ENCODE assay signal across 18 cellular contexts in the genomic region with DNA sequence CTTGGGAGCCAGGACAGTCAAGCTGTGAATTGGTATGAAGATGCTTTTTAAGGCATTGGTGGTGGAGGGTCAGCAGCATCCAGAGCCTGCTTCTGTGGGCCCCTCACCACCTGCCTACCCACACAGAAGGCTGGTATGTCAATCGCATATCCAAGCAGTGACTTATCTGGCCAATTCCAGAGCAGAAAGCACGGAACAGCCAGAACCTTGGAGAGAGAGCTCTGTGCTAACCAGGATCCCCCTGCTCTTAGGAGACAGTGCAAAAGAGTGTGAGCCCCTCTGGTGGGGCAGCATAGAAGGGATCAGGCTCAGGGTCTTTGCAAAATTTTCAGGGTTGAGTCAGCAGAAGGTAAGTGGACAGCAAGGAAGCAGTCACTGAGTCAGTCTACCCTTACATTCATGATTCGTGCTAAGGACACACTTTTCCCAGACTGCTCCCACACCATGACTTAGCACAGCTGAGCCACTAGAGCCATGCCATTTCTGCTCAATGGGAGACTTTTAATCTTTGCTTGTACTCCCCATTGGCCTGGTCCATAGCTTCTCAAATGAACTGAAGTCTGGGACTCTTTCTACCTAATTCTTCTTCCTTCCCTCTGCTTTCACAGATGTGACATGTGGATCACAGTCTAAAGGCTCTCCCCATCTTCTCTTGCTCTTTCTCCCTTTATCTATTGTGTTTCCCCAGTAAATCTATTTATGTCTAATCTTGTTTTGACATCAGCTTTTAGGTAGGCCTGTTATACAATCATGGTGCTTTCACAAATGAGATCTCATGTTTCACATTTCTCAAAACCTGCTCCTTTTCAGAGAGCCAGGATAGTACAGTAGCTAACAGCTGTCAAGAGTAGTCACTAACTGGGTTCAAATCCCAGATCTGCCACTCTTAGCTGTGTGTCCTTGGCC. TPM values are rescaled to one million over a fixed set of nuclear protein-coding genes. Genes with fewer than 3 reads are reported as not detected.
DNase-seq lines count a peak whose midpoint lies in the region; ATAC-seq, FAIRE-seq and TF ChIP-seq lines count a peak whose summit lies in the region.
"Had no signal": no experiment of that assay in that cellular context is flagged by ENCODE, and none has a peak within 500 bp of the region (broad histone marks: within the 10 kb centered on the region; RNA-seq: fewer than 3 reads in every experiment).

No MANE protein-coding gene starts in this region.

- no peaks in the 10 kb centered on the region for H3F3A ChIP-seq in PC-3 (ENCODE audit: low read length, unreplicated experiment)

- peak; percentile 58 for FAIRE-seq in bronchial epithelial cell (lab: Jason Lieb, UNC)
- no peak for FAIRE-seq in urothelium cell line (lab: Jason Lieb, UNC)
- FAIRE-seq: RCC 7860 had no signal

- H3K4me1 ChIP-seq in PC-3 (ENCODE audit: insufficient read depth, low read length): peaks cover 5% of the 10 kb centered on the region; the same call in 1 of the 2 replicates

- DNase-seq in HT1080 (ENCODE audit: low read depth) (peak; percentile 32), PC-3 (no peak), bronchial epithelial cell (ENCODE audit: low read depth) (peak; percentile 45), renal cortical epithelial cell (ENCODE audit: low read depth) (peak; percentile 3), NAMALWA (ENCODE audit: low spot score) (no peak), urothelium cell line (ENCODE audit: low spot score) (no peak)
- DNase-seq: ACHN, AML-193, EL, HCEC 1CT, NCI-H1436, NCI-H2029, NCI-H510A treated with DMSO at 0.1 percent for 48 hours, SHP77 had no signal

- ATAC-seq in PC-3: peak; percentile 20; the same call in 1 of the 2 replicates
- no peak for ATAC-seq in GM19324 (IDR thresholded peaks at IDR 0.05; ENCODE audit: low FRiP score, unreplicated experiment)

- no peak overlapping the region for H2AFZ ChIP-seq in PC-3 (ENCODE audit: low read length)

- POLR2A ChIA-PET in PC-3 (lab: Charles Lee; ENCODE audit: unreplicated experiment): no interaction called here

- H3K27ac ChIP-seq in PC-3 (ENCODE audit: low read length): no peak overlapping the region
- H3K27ac ChIP-seq: HL-60 had no signal

- H3K9ac ChIP-seq in PC-3 (ENCODE audit: low read length): no peak overlapping the region

- BruUV-seq in PC-3 (replicated peaks; lab: Mats Ljungman, UMichigan): no TSS peak

- no peaks in the 10 kb centered on the region for H3K36me3 ChIP-seq in PC-3 (ENCODE audit: low read depth, low read length)
- no peaks in the 10 kb centered on the region for H3K36me3 ChIP-seq in bronchial epithelial cell (ENCODE audit: control insufficient read depth, insufficient read depth, low read length)

- H3K79me2 ChIP-seq in PC-3 (ENCODE audit: low read length): no peaks in the 10 kb centered on the region

- intact Hi-C loops in PC-3 (cut with micrococcal nuclease): no loop called here

- no peak overlapping the region for H3K4me2 ChIP-seq in PC-3 (ENCODE audit: low read length)

- H3K9me2 ChIP-seq in PC-3 (replicated peaks; ENCODE audit: low read length): no peaks in the 10 kb centered on the region

- TF ChIP-seq CTCF in PC-3 (conservative IDR thresholded peaks at IDR 0.05; ENCODE audit: low read depth, low read length) (no peak), bronchial epithelial cell (IDR thresholded peaks at IDR 0.05; ENCODE audit: insufficient read depth, low read length, severe bottlenecking) (no peak)

- CTCF ChIA-PET in PC-3 (lab: Charles Lee): no interaction called here

- H4K20me1 ChIP-seq in PC-3 (ENCODE audit: low read length): no peaks in the 10 kb centered on the region

- no peaks in the 10 kb centered on the region for H3K9me3 ChIP-seq in PC-3 (ENCODE audit: low read length)

- H3K27me3 ChIP-seq in PC-3 (ENCODE audit: low read length) (no peaks in the 10 kb centered on the region), bronchial epithelial cell (ENCODE audit: control insufficient read depth, insufficient read depth, low read length) (no peaks in the 10 kb centered on the region)

- H3K4me3 ChIP-seq in PC-3 (ENCODE audit: low read length): no peak overlapping the region
- no peak overlapping the region for H3K4me3 ChIP-seq in bronchial epithelial cell (ENCODE audit: low read depth, low read length)

RNA-seq across cellular contexts. Expression of gene MORF4L2, which starts 20.0 kb away (rescaled TPM):
- total RNA-seq in HT1080 (2014; rRNA removed; shearing (Covaris generic)): 397 and 471 TPM in 2 replicates
- 455 and 600 TPM in 2 replicates for polyA plus RNA-seq in HT1080 (2015; cell fraction: cytosol; rRNA removed)
- 722 and 851 TPM in 2 replicates for polyA plus RNA-seq in HT1080 (2015; cell fraction: nucleus; rRNA removed)
- total RNA-seq in PC-3 (2014; rRNA removed): 349 and 414 TPM in 2 replicates
- total RNA-seq in bronchial epithelial cell: 414 and 422 TPM in 2 replicates
- 614 and 1,078 TPM in 2 replicates for total RNA-seq in renal cortical epithelial cell

RNA-seq across cellular contexts. Expression of gene TCEAL1, which starts 37.7 kb away (rescaled TPM):
- total RNA-seq in HT1080 (2014; rRNA removed; shearing (Covaris generic)): 21.9 and 33.4 TPM in 2 replicates
- polyA plus RNA-seq in HT1080 (2015; cell fraction: cytosol; rRNA removed): 20.1 and 24.3 TPM in 2 replicates
- 22.4 and 22.7 TPM in 2 replicates for polyA plus RNA-seq in HT1080 (2015; cell fraction: nucleus; rRNA removed)
- 22.8 and 26.3 TPM in 2 replicates for total RNA-seq in PC-3 (2014; rRNA removed)
- 10.5 and 11.3 TPM in 2 replicates for total RNA-seq in bronchial epithelial cell
- total RNA-seq in renal cortical epithelial cell: 19.6 and 28.8 TPM in 2 replicates

RNA-seq across cellular contexts. Expression of gene TMEM31, which starts 44.3 kb away (rescaled TPM):
- not detected in 2 replicates for total RNA-seq in HT1080 (2014; rRNA removed; shearing (Covaris generic))
- polyA plus RNA-seq in HT1080 (2015; cell fraction: cytosol; rRNA removed): not detected in 2 replicates
- polyA plus RNA-seq in HT1080 (2015; cell fraction: nucleus; rRNA removed): not detected in 2 replicates
- 0.40 TPM in 1 of 2 replicates, not detected in the other for total RNA-seq in PC-3 (2014; rRNA removed)
- total RNA-seq in bronchial epithelial cell: not detected in 2 replicates
- not detected in 2 replicates for total RNA-seq in renal cortical epithelial cell
- polyA plus RNA-seq: CD14-positive monocyte had no signal

RNA-seq across cellular contexts. Expression of gene TCEAL3, which starts 58.7 kb away (rescaled TPM):
- 14.3 and 17.1 TPM in 2 replicates for total RNA-seq in HT1080 (2014; rRNA removed; shearing (Covaris generic))
- polyA plus RNA-seq in HT1080 (2015; cell fraction: cytosol; rRNA removed): 30.9 and 38.9 TPM in 2 replicates
- polyA plus RNA-seq in HT1080 (2015; cell fraction: nucleus; rRNA removed): 9.0 and 11.9 TPM in 2 replicates
- total RNA-seq in PC-3 (2014; rRNA removed) (18.3 and 21.1 TPM in 2 replicates), bronchial epithelial cell (3.7 and 8.4 TPM in 2 replicates), renal cortical epithelial cell (5.4 and 10.4 TPM in 2 replicates)

Comparison
In these comparisons a context has a peak if more than half of its experiments do, and no peak if none do; other contexts are left out.
1. DNase-seq: peak in HT1080 (single experiment), bronchial epithelial cell (single experiment) and renal cortical epithelial cell (single experiment); none in PC-3 (single experiment), NAMALWA (single experiment) and urothelium cell line (single experiment).